Comparison of ENCODE assay signal across 9 cellular contexts in the genomic region with DNA sequence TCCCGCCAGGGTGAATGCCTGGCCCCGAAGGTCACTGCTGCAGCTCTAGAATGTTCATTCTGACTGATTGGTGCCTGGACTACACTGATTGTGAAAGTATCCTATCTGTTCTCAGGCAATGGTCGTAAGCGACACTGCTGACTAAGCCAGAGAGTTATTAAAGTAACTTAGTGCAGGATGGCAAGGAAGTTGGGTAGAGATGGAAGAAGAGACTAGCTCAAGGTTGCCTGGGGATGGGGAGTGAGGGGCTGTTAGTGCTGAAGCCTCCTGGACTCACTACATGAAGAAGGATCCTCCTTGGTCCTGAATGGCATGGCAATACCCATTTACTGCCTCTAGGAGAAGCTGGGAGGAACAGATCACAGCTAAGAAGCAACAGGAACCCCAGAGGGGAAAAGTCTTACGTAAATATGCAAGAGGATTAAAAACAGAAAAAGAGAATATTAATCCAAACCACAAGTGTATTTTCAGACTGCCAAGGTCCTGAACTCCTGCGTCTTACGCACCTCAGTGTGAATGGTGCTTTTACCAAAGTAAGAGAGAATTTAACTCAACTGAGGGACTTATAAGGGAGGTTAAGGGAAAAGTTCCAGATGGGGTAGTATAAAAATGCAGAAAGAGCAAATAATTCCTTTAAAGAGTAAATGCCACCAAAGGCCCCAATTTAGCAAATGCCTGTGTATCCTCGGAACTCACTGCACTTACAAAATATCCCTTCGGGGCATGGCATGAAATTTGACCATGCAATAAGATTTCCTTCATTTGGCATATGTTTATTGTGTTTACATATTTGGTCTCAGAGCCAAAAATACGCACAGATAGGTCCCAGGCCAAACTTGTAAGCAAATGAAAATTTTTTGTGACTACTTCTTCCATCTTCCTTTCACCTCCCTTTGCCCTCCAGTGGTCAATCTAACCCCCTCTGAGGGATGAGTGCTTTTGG.
DNase-seq lines count a peak whose midpoint lies in the region; ATAC-seq and TF ChIP-seq lines count a peak whose summit lies in the region.
"Had no signal": no experiment of that assay in that cellular context is flagged by ENCODE, and none has a peak within 500 bp of the region (broad histone marks: within the 10 kb centered on the region; RNA-seq: fewer than 3 reads in every experiment).

No MANE protein-coding gene starts in this region.

- H3K27ac ChIP-seq in IMR-90 (ENCODE audit: insufficient read depth, low read length), result no peak overlapping the region; the same call in 1 of the 2 replicates
- no peak overlapping the region for H3K27ac ChIP-seq in naive thymus-derived CD4-positive, alpha-beta T cell (ENCODE audit: low read depth, low read length)
- H3K27ac ChIP-seq: SJSA1 had no signal

- H3K9me3 ChIP-seq in IMR-90 (ENCODE audit: control insufficient read depth, insufficient read depth, low read length), result no peaks in the 10 kb centered on the region
- no peaks in the 10 kb centered on the region for H3K9me3 ChIP-seq in naive thymus-derived CD4-positive, alpha-beta T cell (ENCODE audit: control insufficient read depth in 2 of 3, low read length in 3 of 3)
- H3K9me3 ChIP-seq: SJSA1 had no signal

- H3K4me3 Mint-ChIP-seq in MCF 10A (ENCODE audit: unreplicated experiment), result peak overlapping the region; percentile 10
- no peak overlapping the region for H3K4me3 Mint-ChIP-seq in naive thymus-derived CD4-positive, alpha-beta T cell

- no peak overlapping the region for H3K18ac ChIP-seq in IMR-90 (ENCODE audit: low read depth, low read length)

- intact Hi-C loops in IMR-90 (cut with micrococcal nuclease), result no loop called here
- intact Hi-C loops in MCF 10A (cut with micrococcal nuclease), result no loop called here
- intact Hi-C loops in naive thymus-derived CD4-positive, alpha-beta T cell (cut with micrococcal nuclease), result no loop called here

- peak overlapping the region; percentile 48; the same call in 1 of the 2 replicates for H3K4me2 ChIP-seq in IMR-90 (ENCODE audit: low read depth, low read length)

- H2BK120ac ChIP-seq in IMR-90 (ENCODE audit: low read depth, low read length), result no peak overlapping the region

- H4K5ac ChIP-seq in IMR-90 (ENCODE audit: low read depth, low read length), result no peak overlapping the region

- no peaks in the 10 kb centered on the region for H3K79me1 ChIP-seq in IMR-90 (ENCODE audit: low read depth in 1 of 2, low read length in 2 of 2)

- peaks cover 5% of the 10 kb centered on the region for H3K27me3 ChIP-seq in IMR-90 (ENCODE audit: control insufficient read depth, insufficient read depth, low read length)
- no peaks in the 10 kb centered on the region for H3K27me3 ChIP-seq in naive thymus-derived CD4-positive, alpha-beta T cell (ENCODE audit: control insufficient read depth in 2 of 2, insufficient read depth in 2 of 2, low read length in 2 of 2)
- H3K27me3 ChIP-seq: SJSA1 had no signal

- H2AK9ac ChIP-seq in IMR-90 (replicated peaks; ENCODE audit: low read depth, low read length, poor library complexity), result no peak overlapping the region

- H3K36me3 ChIP-seq in IMR-90 (ENCODE audit: control insufficient read depth, insufficient read depth, low read length), result no peaks in the 10 kb centered on the region
- H3K36me3 ChIP-seq in naive thymus-derived CD4-positive, alpha-beta T cell (ENCODE audit: control insufficient read depth in 2 of 3, insufficient read depth in 3 of 3, low read length in 3 of 3), result no peaks in the 10 kb centered on the region
- H3K36me3 ChIP-seq: SJSA1 had no signal

- H2BK20ac ChIP-seq in IMR-90 (ENCODE audit: low read depth, low read length), result no peak overlapping the region

- ATAC-seq in IMR-90 (ENCODE audit: low read depth), result peak; percentile 90
- ATAC-seq in naive thymus-derived CD4-positive, alpha-beta T cell, result peak; percentile 38

- CTCF ChIA-PET in IMR-90 (lab: Yijun Ruan, JAX), result no interaction called here
- CTCF ChIA-PET in MCF 10A (lab: Yijun Ruan, JAX), result interaction anchor here (0.7 to 1.1 kb wide), 4 partner anchors 12 to 167 kb away, joined by 3 to 9 read pairs (median 3); no protein-coding TSS in a partner anchor
- CTCF ChIA-PET in naive thymus-derived CD4-positive, alpha-beta T cell (lab: Charles Lee), result no interaction called here

- H3K56ac ChIP-seq in IMR-90 (ENCODE audit: extremely low read depth, insufficient read depth, low read length), result no peak overlapping the region

- no peak overlapping the region for H3K9ac ChIP-seq in IMR-90 (ENCODE audit: low read depth, low read length)

- peaks cover 13% of the 10 kb centered on the region; the same call in 1 of the 2 replicates for H3K4me1 ChIP-seq in IMR-90 (ENCODE audit: control insufficient read depth, insufficient read depth, low read length)
- no peaks in the 10 kb centered on the region for H3K4me1 ChIP-seq in naive thymus-derived CD4-positive, alpha-beta T cell (ENCODE audit: control insufficient read depth in 2 of 2, insufficient read depth in 2 of 2, low read length in 2 of 2)
- H3K4me1 ChIP-seq: SJSA1 had no signal

- no peaks in the 10 kb centered on the region for H3K9me3 Mint-ChIP-seq in MCF 10A (ENCODE audit: unreplicated experiment)
- no peaks in the 10 kb centered on the region for H3K9me3 Mint-ChIP-seq in naive thymus-derived CD4-positive, alpha-beta T cell

- BruUV-seq in IMR-90 (replicated peaks; lab: Mats Ljungman, UMichigan) (no TSS peak), MCF 10A (replicated peaks; lab: Mats Ljungman, UMichigan) (no TSS peak)

- H3K23ac ChIP-seq in IMR-90 (ENCODE audit: low read depth, low read length), result no peak overlapping the region

- H2BK15ac ChIP-seq in IMR-90 (ENCODE audit: low read depth, low read length), result no peak overlapping the region

- 0 out of 2 replicates have a peak, but pooled peaks cover 4% of the 10 kb centered on the region for H3K9me1 ChIP-seq in IMR-90 (ENCODE audit: insufficient read depth, low read length)

- no peak overlapping the region for H4K8ac ChIP-seq in IMR-90 (ENCODE audit: low read depth in 2 of 2, low read length in 2 of 2)

- no peaks in the 10 kb centered on the region for H3K27me3 Mint-ChIP-seq in MCF 10A (ENCODE audit: insufficient read depth, unreplicated experiment)
- H3K27me3 Mint-ChIP-seq in naive thymus-derived CD4-positive, alpha-beta T cell, result peaks cover 0 to 8% (median 0%) of the 10 kb centered on the region in 5 donors

- no peak overlapping the region for H2AFZ ChIP-seq in IMR-90 (replicated peaks; ENCODE audit: low read length, poor library complexity)

- TF ChIP-seq POLR2A in IMR-90 (IDR thresholded peaks at IDR 0.05; ENCODE audit: low read depth, low read length), result no peak

- H3K4me1 Mint-ChIP-seq in MCF 10A (ENCODE audit: insufficient read depth, unreplicated experiment), result peaks cover 27% of the 10 kb centered on the region
- H3K4me1 Mint-ChIP-seq in naive thymus-derived CD4-positive, alpha-beta T cell, result peaks cover 0 to 2% (median 0%) of the 10 kb centered on the region in 7 donors

- H3K27ac Mint-ChIP-seq in MCF 10A (ENCODE audit: low read depth, unreplicated experiment), result no peak overlapping the region
- H3K27ac Mint-ChIP-seq in naive thymus-derived CD4-positive, alpha-beta T cell, result no peak overlapping the region

- in situ Hi-C loops in IMR-90 (cut with MboI; ENCODE audit: low sequenced_read_pairs), result no loop called here

- no peak overlapping the region for H3K4me3 ChIP-seq in IMR-90 (ENCODE audit: insufficient read depth, low read depth, low read length)
- H3K4me3 ChIP-seq in naive thymus-derived CD4-positive, alpha-beta T cell (ENCODE audit: low read length), result no peak overlapping the region
- H3K4me3 ChIP-seq: SJSA1 had no signal

- TF ChIP-seq RAD21 in IMR-90 (IDR thresholded peaks at IDR 0.05; ENCODE audit: low read length), result no peak

- H4K91ac ChIP-seq in IMR-90 (ENCODE audit: insufficient read depth, low read depth, low read length), result no peak overlapping the region

- dilution Hi-C loops in IMR-90 (cut with HindIII; ENCODE audit: low sequenced_read_pairs, unreplicated experiment), result no loop called here

- no peak overlapping the region for H3K14ac ChIP-seq in IMR-90 (replicated peaks; ENCODE audit: low read depth, low read length)

- 90% methylated on average over 2 of the region's 10 CpGs; no CpG with 5 or more reads in 1 of the 2 experiments for WGBS in IMR-90 (ENCODE audit: extremely low coverage in 2 of 2, insufficient read length in 1 of 2), 2 experiments

- DNase-seq in ELF-1 (ENCODE audit: low read depth, low spot score) (peak; percentile 16), IMR-90 (peak; percentile 75), MCF 10A (ENCODE audit: unreplicated experiment) (peak; percentile 80), NCI-H748 (lab: John Stamatoyannopoulos, UW; ENCODE audit: unreplicated experiment) (no peak), NCI-H1048 (lab: John Stamatoyannopoulos, UW) (no peak), OCI-M2 (lab: John Stamatoyannopoulos, UW; ENCODE audit: unreplicated experiment) (no peak), NK-92 (lab: John Stamatoyannopoulos, UW; ENCODE audit: unreplicated experiment) (no peak)
- no peak for DNase-seq in naive thymus-derived CD4-positive, alpha-beta T cell

- peaks cover 6% of the 10 kb centered on the region for H3K36me3 Mint-ChIP-seq in MCF 10A (ENCODE audit: insufficient read depth, unreplicated experiment)
- H3K36me3 Mint-ChIP-seq in naive thymus-derived CD4-positive, alpha-beta T cell, result no peaks in the 10 kb centered on the region

- no peak overlapping the region for H3K4ac ChIP-seq in IMR-90 (ENCODE audit: low read depth, low read length)

- H4K20me1 ChIP-seq in IMR-90 (ENCODE audit: insufficient read depth, low read length), result no peaks in the 10 kb centered on the region

- TF ChIP-seq CTCF in IMR-90 (conservative IDR thresholded peaks at IDR 0.05; ENCODE audit: low read depth, low read length) (peak; percentile 30), MCF 10A (IDR thresholded peaks at IDR 0.05; ENCODE audit: unreplicated experiment) (peak; percentile 17)

- H2AK5ac ChIP-seq in IMR-90 (ENCODE audit: low read depth, low read length), result no peak overlapping the region

- POLR2A ChIA-PET in IMR-90 (lab: Charles Lee; ENCODE audit: unreplicated experiment) (no interaction called here), MCF 10A (lab: Yijun Ruan, JAX) (interaction anchor here (0.6 to 0.9 kb wide), 2 partner anchors 66 to 70 kb away, joined by 3 read pairs; no protein-coding TSS in a partner anchor)
- POLR2A ChIA-PET in naive thymus-derived CD4-positive, alpha-beta T cell (lab: Charles Lee), result no interaction called here

- H2BK5ac ChIP-seq in IMR-90 (ENCODE audit: low read depth, low read length, poor library complexity, severe bottlenecking), result no peak overlapping the region

TF ChIP-seq in IMR-90, 13 proteins besides CTCF, POLR2A, EP300 and RAD21:
- TF ChIP-seq MXI1 (IDR thresholded peaks at IDR 0.05; ENCODE audit: borderline replicate concordance, low read depth, low read length), result no peak
- TF ChIP-seq SMC3 (IDR thresholded peaks at IDR 0.05; ENCODE audit: low read depth, low read length), result peak; percentile 13; the same call in 1 of the 2 replicates

Comparison
In these comparisons a context has a peak if more than half of its experiments do, and no peak if none do; other contexts are left out.
1. DNase-seq: peak in ELF-1 (single experiment), IMR-90 (single experiment) and MCF 10A (single experiment); none in naive thymus-derived CD4-positive, alpha-beta T cell (0 of 9), NCI-H748 (single experiment), NCI-H1048 (single experiment), OCI-M2 (single experiment) and NK-92 (single experiment).